35 cellular contexts compared by ENCODE assay signal in genomic region chr18:13874558-13874957, GRCh38. TPM values are rescaled to one million over a fixed set of nuclear protein-coding genes. Genes with fewer than 3 reads are reported as not detected.
"Had no signal": no experiment of that assay in that cellular context is flagged by ENCODE, and none has a peak within 500 bp of the region (broad histone marks: within the 10 kb centered on the region; RNA-seq: fewer than 3 reads in every experiment).

No MANE protein-coding gene starts in this region.

- FAIRE-seq: colon had no signal

- H3K27ac ChIP-seq: adrenal gland, body of pancreas, esophagus muscularis mucosa, foreskin keratinocyte, gastrocnemius medialis, heart left ventricle, WERI-Rb-1 had no signal

- H3K36me3 ChIP-seq: adrenal gland, esophagus muscularis mucosa, gastrocnemius medialis, heart left ventricle, WERI-Rb-1 had no signal

- H3K27me3 ChIP-seq: body of pancreas, foreskin keratinocyte had no signal

- H3K9me3 ChIP-seq: adrenal gland, body of pancreas, esophagus muscularis mucosa, gastrocnemius medialis, heart left ventricle had no signal

- DNase-seq: activated B cell treated with CpG ODN at 0.5 μM for 24 hours; activated CD4-positive, alpha-beta memory T cell treated with anti-CD3 and anti-CD28 coated beads for 36 hours; activated CD4-positive, alpha-beta T cell treated with anti-CD3 and anti-CD28 coated beads for 48 hours; activated CD8-positive, alpha-beta memory T cell treated with anti-CD3 and anti-CD28 coated beads, Interleukin-2, amount 10 ng/mL, durations not matched to agents 7 days and 5 days; activated CD8-positive, alpha-beta memory T cell treated with anti-CD3 and anti-CD28 coated beads, Interleukin-2, amount 50 U/mL, for 4 hours; activated CD8-positive, alpha-beta T cell treated with anti-CD3 and anti-CD28 coated beads, Interleukin-2, amount 10 ng/mL, durations not matched to agents 7 days and 5 days; activated effector memory CD4-positive, alpha-beta T cell treated with anti-CD3 and anti-CD28 coated beads, Interleukin-2, amount 50 U/mL, for 16 hours; activated naive CD4-positive, alpha-beta T cell treated with anti-CD3 and anti-CD28 coated beads for 36 hours; activated naive CD8-positive, alpha-beta T cell treated with anti-CD3 and anti-CD28 coated beads for 36 hours; activated naive CD8-positive, alpha-beta T cell treated with anti-CD3 and anti-CD28 coated beads, Interleukin-2, amount 50 U/mL, for 24 hours; activated T-cell treated with anti-CD3 and anti-CD28 coated beads, Interleukin-2, amount 50 U/mL, for 1 hour; activated T-cell treated with anti-CD3 and anti-CD28 coated beads, Interleukin-2, amount 50 U/mL, for 48 hours; adrenal gland; aorta; body of pancreas; caudate nucleus; cortex of kidney; dermis blood vessel endothelial cell; effector CD4-positive, alpha-beta T cell; effector memory CD8-positive, alpha-beta T cell; erythroblast; foreskin keratinocyte; gastrocnemius medialis; glutamatergic neuron; heart left ventricle; hypothalamus; T1000; WERI-Rb-1 had no signal

- H3K4me3 ChIP-seq: adrenal gland, body of pancreas, esophagus muscularis mucosa, gastrocnemius medialis, heart left ventricle had no signal

- ATAC-seq: activated CD4-positive, CD25-positive, alpha-beta regulatory T cell treated with anti-CD3 and anti-CD28 coated beads, Interleukin-2, amount 50 U/mL, for 24 hours; activated CD8-positive, alpha-beta memory T cell treated with anti-CD3 and anti-CD28 coated beads, Interleukin-2, amount 10 ng/mL, durations not matched to agents 7 days and 5 days; activated CD8-positive, alpha-beta T cell treated with anti-CD3 and anti-CD28 coated beads, Interleukin-2, amount 10 ng/mL, durations not matched to agents 7 days and 5 days; activated naive CD8-positive, alpha-beta T cell treated with anti-CD3 and anti-CD28 coated beads, Interleukin-2, amount 50 U/mL, for 24 hours; body of pancreas; effector memory CD8-positive, alpha-beta T cell; foreskin keratinocyte; gastrocnemius medialis; heart left ventricle had no signal

- H3K4me1 ChIP-seq: adrenal gland, body of pancreas, esophagus muscularis mucosa, foreskin keratinocyte, gastrocnemius medialis, heart left ventricle had no signal

RNA-seq across cellular contexts. Expression of gene MC2R, which starts 40.8 kb away (rescaled TPM):
- total RNA-seq: activated B cell treated with CpG ODN at 0.5 μM for 24 hours; activated CD4-positive, alpha-beta memory T cell treated with anti-CD3 and anti-CD28 coated beads for 36 hours; activated CD8-positive, alpha-beta memory T cell treated with anti-CD3 and anti-CD28 coated beads for 36 hours; activated CD8-positive, alpha-beta memory T cell treated with anti-CD3 and anti-CD28 coated beads, Interleukin-2, amount 10 ng/mL, durations not matched to agents 7 days and 5 days; activated CD8-positive, alpha-beta T cell treated with anti-CD3 and anti-CD28 coated beads, Interleukin-2, amount 10 ng/mL, durations not matched to agents 7 days and 5 days; activated naive CD4-positive, alpha-beta T cell treated with anti-CD3 and anti-CD28 coated beads for 36 hours; activated naive CD8-positive, alpha-beta T cell treated with anti-CD3 and anti-CD28 coated beads for 36 hours; activated T-helper 1 cell treated with anti-CD3 and anti-CD28 coated beads, Interleukin-12 subunit alpha, Interleukin-12 subunit beta, Interleukin-2, Interleukin-4 antibody, amounts not matched to agents 30 ng/mL and 10 ng/mL and 1 ng/mL, durations not matched to agents 14 hours and 24 hours and 36 hours; activated T-helper 2 cell treated with anti-CD3 and anti-CD28 coated beads, Interferon-gamma antibody, Interleukin-2, Interleukin-4, amounts not matched to agents 10 μg/mL and 5 μg/mL and 100 μg/mL, durations not matched to agents 14 hours and 24 hours and 36 hours; aorta; body of pancreas; chondrocyte; dermis blood vessel endothelial cell; foreskin keratinocyte; gastrocnemius medialis; heart left ventricle had no signal
- polyA plus RNA-seq: aorta, foreskin keratinocyte, heart left ventricle had no signal

RNA-seq across cellular contexts. Expression of gene MC5R, which starts 50.6 kb away (rescaled TPM):
- total RNA-seq: activated B cell treated with CpG ODN at 0.5 μM for 24 hours; activated CD4-positive, alpha-beta memory T cell treated with anti-CD3 and anti-CD28 coated beads for 36 hours; activated CD8-positive, alpha-beta memory T cell treated with anti-CD3 and anti-CD28 coated beads for 36 hours; activated CD8-positive, alpha-beta T cell treated with anti-CD3 and anti-CD28 coated beads, Interleukin-2, amount 10 ng/mL, durations not matched to agents 7 days and 5 days; activated naive CD4-positive, alpha-beta T cell treated with anti-CD3 and anti-CD28 coated beads for 36 hours; activated naive CD8-positive, alpha-beta T cell treated with anti-CD3 and anti-CD28 coated beads for 36 hours; activated T-helper 1 cell treated with anti-CD3 and anti-CD28 coated beads, Interleukin-12 subunit alpha, Interleukin-12 subunit beta, Interleukin-2, Interleukin-4 antibody, amounts not matched to agents 30 ng/mL and 10 ng/mL and 1 ng/mL, durations not matched to agents 14 hours and 24 hours and 36 hours; activated T-helper 2 cell treated with anti-CD3 and anti-CD28 coated beads, Interferon-gamma antibody, Interleukin-2, Interleukin-4, amounts not matched to agents 10 μg/mL and 5 μg/mL and 100 μg/mL, durations not matched to agents 14 hours and 24 hours and 36 hours; aorta; body of pancreas; chondrocyte; dermis blood vessel endothelial cell; esophagus muscularis mucosa; foreskin keratinocyte; gastrocnemius medialis; heart left ventricle had no signal
- polyA plus RNA-seq: aorta, foreskin keratinocyte, heart left ventricle had no signal
